ENCODE assay signal across 14 cellular contexts in the genomic region with DNA sequence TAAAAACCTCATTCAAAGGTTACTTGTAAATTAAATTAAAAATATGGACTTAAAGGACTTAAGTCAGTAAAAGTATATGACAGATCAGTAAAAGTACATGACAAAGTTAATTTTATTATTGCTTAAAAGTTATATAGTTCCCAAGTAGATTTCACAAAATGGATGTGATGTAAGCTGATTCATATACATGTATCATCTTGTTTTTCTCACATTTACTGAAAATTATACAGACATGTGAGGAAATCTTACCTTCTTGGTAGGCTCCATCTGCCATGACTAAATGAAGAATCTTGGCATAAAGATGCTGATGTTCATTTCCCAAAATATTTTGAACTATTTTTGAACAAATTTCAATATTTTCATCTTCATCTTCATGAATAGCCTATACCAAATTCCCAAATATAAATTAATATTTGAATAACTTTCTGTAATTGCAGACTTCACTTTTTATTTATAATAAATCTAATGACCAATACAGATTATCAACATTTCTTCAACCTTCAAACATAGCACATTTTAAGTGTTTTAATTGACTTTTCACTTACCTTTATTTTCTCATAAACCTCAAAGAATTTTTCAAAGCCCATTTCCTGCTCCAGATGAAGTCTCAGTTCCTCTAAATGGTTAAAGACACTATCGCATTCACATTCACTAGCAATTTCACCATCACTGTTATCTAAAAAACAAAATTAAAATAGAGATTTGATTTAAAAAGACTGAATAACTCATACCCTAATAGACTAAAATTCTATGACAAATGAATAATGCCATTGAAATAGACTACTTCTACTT.
A peak's percentile ranks its signal among the peaks of the same experiment; 100 is the strongest.
DNase-seq lines count a peak whose midpoint lies in the region; ATAC-seq, FAIRE-seq and TF ChIP-seq lines count a peak whose summit lies in the region.
"Had no signal": no experiment of that assay in that cellular context is flagged by ENCODE, and none has a peak within 500 bp of the region (broad histone marks: within the 10 kb centered on the region; RNA-seq: fewer than 3 reads in every experiment).

No MANE protein-coding gene starts in this region.

- no peak overlapping the region for H2BK12ac ChIP-seq in H9 (ENCODE audit: insufficient read length, low read depth, low read length)

- no peak overlapping the region for H2BK5ac ChIP-seq in H9 (ENCODE audit: insufficient read length, low read length)

- H4K20me1 ChIP-seq in mammary epithelial cell (ENCODE audit: insufficient read depth, low read length), result no peaks in the 10 kb centered on the region
- H4K20me1 ChIP-seq in H9 (ENCODE audit: control insufficient read depth, insufficient read depth, insufficient read length), result no peaks in the 10 kb centered on the region
- H4K20me1 ChIP-seq in HepG2 (ENCODE audit: insufficient read depth, low read length), result no peaks in the 10 kb centered on the region

- no peak overlapping the region for H3K23ac ChIP-seq in H9 (ENCODE audit: insufficient read length, low read depth, low read length)

- H3K23me2 ChIP-seq in H9 (ENCODE audit: insufficient read length, low read depth, low read length, poor library complexity, severe bottlenecking), result no peaks in the 10 kb centered on the region

- no peak for TF ChIP-seq EP300 in HepG2 (IDR thresholded peaks at IDR 0.05; ENCODE audit: low read depth in 2 of 2, low read length in 2 of 2)
- no peak for TF ChIP-seq EP300 in HepG2 (CRISPR knock-in tag; IDR thresholded peaks at IDR 0.05; ENCODE audit: borderline replicate concordance)

- H3K9me3 ChIP-seq in mammary epithelial cell (replicated peaks; ENCODE audit: insufficient read depth, low read length) (no peaks in the 10 kb centered on the region), heart right ventricle (no peaks in the 10 kb centered on the region), H9 (ENCODE audit: control insufficient read depth, low read depth, low read length) (no peaks in the 10 kb centered on the region), HepG2 (ENCODE audit: low read length) (no peaks in the 10 kb centered on the region)
- H3K9me3 ChIP-seq: tibial artery had no signal

- H2BK20ac ChIP-seq in H9 (ENCODE audit: low read depth, low read length, poor library complexity, severe bottlenecking), result no peak overlapping the region

- H3K4me1 ChIP-seq in mammary epithelial cell (ENCODE audit: insufficient read depth, low read length), result peaks cover 10% of the 10 kb centered on the region
- H3K4me1 ChIP-seq in heart right ventricle, result peaks cover 0 to 12% (median 0%) of the 10 kb centered on the region in 9 donors
- H3K4me1 ChIP-seq in H9 (ENCODE audit: insufficient read depth, low read length), result peaks cover 2% of the 10 kb centered on the region; the same call in 1 of the 2 replicates
- no peaks in the 10 kb centered on the region for H3K4me1 ChIP-seq in HepG2 (ENCODE audit: insufficient read depth, low read length)

- H3K27ac ChIP-seq in mammary epithelial cell (ENCODE audit: insufficient read depth, low read depth, low read length) (peak overlapping the region; percentile 42), heart right ventricle (no peak overlapping the region), H9 (ENCODE audit: insufficient read length, low read depth, low read length) (no peak overlapping the region), HepG2 (ENCODE audit: extremely low read length, insufficient read depth, low read length) (no peak overlapping the region)
- H3K27ac ChIP-seq: tibial artery had no signal

- peak; percentile 57 for DNase-seq in mammary epithelial cell
- no peak for DNase-seq in heart right ventricle
- no peak for DNase-seq in LoVo (ENCODE audit: low spot score)
- no peak for DNase-seq in H9
- no peak for DNase-seq in HepG2 (ENCODE audit: low spot score)
- DNase-seq: activated CD8-positive, alpha-beta T cell treated with anti-CD3 and anti-CD28 coated beads, Interleukin-2, amount 10 ng/mL, durations not matched to agents 7 days and 5 days; activated effector memory CD4-positive, alpha-beta T cell treated with anti-CD3 and anti-CD28 coated beads, Interleukin-2, amount 50 U/mL, for 16 hours; aorta; tibial artery had no signal

- TF ChIP-seq RAD21 in HepG2 (CRISPR knock-in tag; IDR thresholded peaks at IDR 0.05), result no peak

- WGBS in mammary epithelial cell (ENCODE audit: low coverage, missing lambda C conversion rate), result 91% methylated on average over 1 of the region's 1 CpG
- 88 to 94% methylated on average over 1 of the region's 1 CpG for WGBS in heart right ventricle, 2 donors
- WGBS in H9 (ENCODE audit: extremely low coverage, insufficient read length, low lambda C conversion rate), result no CpG with 5 or more reads among the region's 1 CpG
- WGBS in HepG2 (ENCODE audit: low lambda C conversion rate), result 98% methylated on average over 1 of the region's 1 CpG

- FAIRE-seq in HepG2 (lab: Jason Lieb, UNC), result no peak

- TF ChIP-seq CTCF in mammary epithelial cell (conservative IDR thresholded peaks at IDR 0.05 in 1 of 2, IDR thresholded peaks at IDR 0.05 in 1 of 2; ENCODE audit: extremely low read depth in 1 of 2, insufficient read depth in 1 of 2, low read depth in 1 of 2, low read length in 2 of 2) (no peak), heart right ventricle (IDR thresholded peaks at IDR 0.05) (no peak), H9 (conservative IDR thresholded peaks at IDR 0.05) (no peak), HepG2 (CRISPR knock-in tag; IDR thresholded peaks at IDR 0.05) (no peak)

- CTCF ChIA-PET in mammary epithelial cell (lab: Charles Lee; ENCODE audit: low non-redundant PET), result no interaction called here
- CTCF ChIA-PET in HepG2 (lab: Yijun Ruan, JAX; ENCODE audit: low intra/inter-chr PET ratio, low total read pairs), result no interaction called here

- H3K4me3 ChIP-seq in mammary epithelial cell (replicated peaks in 1 of 3; ENCODE audit: insufficient read depth in 1 of 3, low read depth in 2 of 3, low read length in 3 of 3), result no peak overlapping the region
- H3K4me3 ChIP-seq in heart right ventricle, result no peak overlapping the region
- no peak overlapping the region for H3K4me3 ChIP-seq in HepG2 (replicated peaks in 1 of 3; ENCODE audit: insufficient read depth in 1 of 3, low read depth in 2 of 3, low read length in 3 of 3)
- H3K4me3 ChIP-seq: lung, tibial artery had no signal

- no peak overlapping the region for H2BK120ac ChIP-seq in H9 (ENCODE audit: low read depth, low read length, poor library complexity, severe bottlenecking)

- H3K36me3 ChIP-seq in mammary epithelial cell (ENCODE audit: insufficient read depth, low read length), result peaks cover 6% of the 10 kb centered on the region
- H3K36me3 ChIP-seq in heart right ventricle, result peaks cover 0 to 29% (median 0%) of the 10 kb centered on the region in 9 donors
- H3K36me3 ChIP-seq in HepG2 (replicated peaks in 1 of 2; ENCODE audit: control insufficient read depth in 1 of 2, insufficient read depth in 2 of 2, low read length in 2 of 2), result 0 out of 5 replicates have a peak, but pooled peaks cover 0 to 2% of the 10 kb centered on the region in 2 experiments

- H3K56ac ChIP-seq in H9 (ENCODE audit: insufficient read length, low read depth, low read length), result no peak overlapping the region

- dilution Hi-C loops in mammary epithelial cell (cut with HindIII; ENCODE audit: low sequenced_read_pairs), result no loop called here

- no peak overlapping the region for H3K4me2 ChIP-seq in mammary epithelial cell (ENCODE audit: insufficient read depth, low read depth, low read length)
- H3K4me2 ChIP-seq in H9 (ENCODE audit: insufficient read depth, insufficient read length, low read length), result no peak overlapping the region
- H3K4me2 ChIP-seq in HepG2 (ENCODE audit: low read depth, low read length), result no peak overlapping the region

- H3K9ac ChIP-seq in mammary epithelial cell (ENCODE audit: insufficient read depth, low read length), result no peak overlapping the region
- H3K9ac ChIP-seq in H9 (ENCODE audit: extremely low read depth, insufficient read length, low read length), result no peak overlapping the region
- no peak overlapping the region for H3K9ac ChIP-seq in HepG2 (ENCODE audit: insufficient read depth, low read depth, low read length)

- no peak overlapping the region for H3K27ac Mint-ChIP-seq in H9
- H3K27ac Mint-ChIP-seq: activated CD8-positive, alpha-beta T cell treated with anti-CD3 and anti-CD28 coated beads, Interleukin-2, amount 10 ng/mL, durations not matched to agents 7 days and 5 days; nephron had no signal

- no peak overlapping the region for H3K18ac ChIP-seq in H9 (ENCODE audit: insufficient read length, low read depth, low read length)

- POLR2A ChIA-PET in HepG2 (lab: Yijun Ruan, JAX), result no interaction called here

- H3K27me3 ChIP-seq in mammary epithelial cell (ENCODE audit: insufficient read depth, low read length), result no peaks in the 10 kb centered on the region
- no peaks in the 10 kb centered on the region for H3K27me3 ChIP-seq in heart right ventricle
- no peaks in the 10 kb centered on the region for H3K27me3 ChIP-seq in H9 (ENCODE audit: insufficient read depth, low read length)
- H3K27me3 ChIP-seq in HepG2 (ENCODE audit: control insufficient read depth in 1 of 2, insufficient read depth in 2 of 2, low read length in 2 of 2), result no peaks in the 10 kb centered on the region
- H3K27me3 ChIP-seq: tibial artery had no signal

- no peak overlapping the region for H4K5ac ChIP-seq in H9 (ENCODE audit: insufficient read length, low read depth, low read length)

- H3K4me3 Mint-ChIP-seq in H9, result no peak overlapping the region
- H3K4me3 Mint-ChIP-seq: activated CD8-positive, alpha-beta T cell treated with anti-CD3 and anti-CD28 coated beads, Interleukin-2, amount 10 ng/mL, durations not matched to agents 7 days and 5 days; nephron had no signal

- H3K79me2 ChIP-seq in mammary epithelial cell (ENCODE audit: insufficient read depth, low read length) (no peaks in the 10 kb centered on the region), H9 (ENCODE audit: insufficient read depth, low read length) (no peaks in the 10 kb centered on the region), HepG2 (ENCODE audit: insufficient read depth, low read length) (no peaks in the 10 kb centered on the region)

- peaks cover 0 to 6% (median 4%) of the 10 kb centered on the region in 3 experiments; a peak in 2 of 7 replicates for H3K36me3 Mint-ChIP-seq in H9 (ENCODE audit: insufficient read depth in 1 of 3, low read depth in 3 of 3)

- H3K4me1 Mint-ChIP-seq in H9, result peaks cover 10% of the 10 kb centered on the region in 2 experiments

- H2AFZ ChIP-seq in mammary epithelial cell (ENCODE audit: low read depth, low read length), result no peak overlapping the region
- no peak overlapping the region for H2AFZ ChIP-seq in H9 (ENCODE audit: low read length)
- H2AFZ ChIP-seq in HepG2 (ENCODE audit: low read length), result no peak overlapping the region

- no peak overlapping the region for H3T11ph ChIP-seq in H9 (ENCODE audit: low read length)

- H3K79me1 ChIP-seq in H9 (ENCODE audit: insufficient read depth, low read depth, low read length, poor library complexity, severe bottlenecking), result no peaks in the 10 kb centered on the region

- intact Hi-C loops in mammary epithelial cell (cut with micrococcal nuclease), result loop anchor here (5.0 kb wide), 1 partner anchor 128 kb away; a partner anchor contains a TSS
- intact Hi-C loops in heart right ventricle (cut with DNase I), result no loop called here
- intact Hi-C loops in HepG2 (cut with micrococcal nuclease; ENCODE audit: unreplicated experiment), result no loop called here

- H3K9me3 Mint-ChIP-seq in H9, result no peaks in the 10 kb centered on the region
- H3K9me3 Mint-ChIP-seq: nephron had no signal

- no peak overlapping the region for H3K4ac ChIP-seq in H9 (ENCODE audit: low read depth, low read length)

- H3K14ac ChIP-seq in H9 (ENCODE audit: insufficient read depth, low read length), result no peak overlapping the region

- peak; percentile 82 for ATAC-seq in GM18511 (IDR thresholded peaks at IDR 0.05; ENCODE audit: unreplicated experiment)
- peak; percentile 68 for ATAC-seq in GM21447 (IDR thresholded peaks at IDR 0.05; ENCODE audit: unreplicated experiment)
- ATAC-seq in HG03159 (IDR thresholded peaks at IDR 0.05; ENCODE audit: unreplicated experiment), result peak; percentile 65
- ATAC-seq in heart right ventricle, result no peak
- no peak for ATAC-seq in HepG2
- ATAC-seq: activated CD8-positive, alpha-beta T cell treated with anti-CD3 and anti-CD28 coated beads, Interleukin-2, amount 10 ng/mL, durations not matched to agents 7 days and 5 days had no signal

- H2BK15ac ChIP-seq in H9 (ENCODE audit: low read depth, low read length), result no peak overlapping the region

- TF ChIP-seq POLR2A in HepG2 (IDR thresholded peaks at IDR 0.05; ENCODE audit: insufficient read depth in 1 of 2, low read depth in 2 of 2, low read length in 2 of 2), result no peak

- in situ Hi-C loops in mammary epithelial cell (cut with MboI; ENCODE audit: low sequenced_read_pairs in 2 of 2) (no loop called here), HepG2 (cut with HindIII; ENCODE audit: extremely low pct_ligation_motif_present, low pct_unique_long_range_greater_than_20kb) (no loop called here)

- no peak overlapping the region for H4K91ac ChIP-seq in H9 (ENCODE audit: insufficient read length, low read depth, low read length)

- H2AK5ac ChIP-seq in H9 (ENCODE audit: insufficient read length, low read length), result no peak overlapping the region

- no peak overlapping the region for H4K8ac ChIP-seq in H9 (replicated peaks; ENCODE audit: insufficient read length, low read depth, low read length)

- no peaks in the 10 kb centered on the region for H3K27me3 Mint-ChIP-seq in H9 (ENCODE audit: low read depth)

- BruUV-seq in mammary epithelial cell (replicated peaks; lab: Mats Ljungman, UMichigan) (no TSS peak), HepG2 (replicated peaks; lab: Mats Ljungman, UMichigan) (no TSS peak)

Comparison
In these comparisons a context has a peak if more than half of its experiments do, and no peak if none do; other contexts are left out.
1. ATAC-seq: peak in GM18511 (single experiment), GM21447 (single experiment) and HG03159 (single experiment); none in heart right ventricle (0 of 8) and HepG2 (single experiment).